Comparison of ENCODE assay signal across 10 cellular contexts in genomic region chr15:48646364-48646763, GRCh38. TPM values are rescaled to one million over a fixed set of nuclear protein-coding genes. Genes with fewer than 3 reads are reported as not detected.
DNase-seq lines count a peak whose midpoint lies in the region; ATAC-seq and TF ChIP-seq lines count a peak whose summit lies in the region.
"Had no signal": no experiment of that assay in that cellular context is flagged by ENCODE, and none has a peak within 500 bp of the region (broad histone marks: within the 10 kb centered on the region; RNA-seq: fewer than 3 reads in every experiment).

No MANE protein-coding gene starts in this region.

- CTCF ChIA-PET in activated naive CD4-positive, alpha-beta T cell treated with anti-CD3 and anti-CD28 coated beads, Interleukin-2, amount 10 ng/mL, durations not matched to agents 7 days and 5 days (lab: Charles Lee), result interaction anchor here (1.0 kb wide), 1 partner anchor 22 kb away, joined by 3 read pairs; no protein-coding TSS in a partner anchor
- CTCF ChIA-PET in CD4-positive, alpha-beta T cell (lab: Charles Lee), result no interaction called here

- H3K36me3 ChIP-seq in upper lobe of left lung, result no peaks in the 10 kb centered on the region

- H3K4me1 Mint-ChIP-seq in activated naive CD4-positive, alpha-beta T cell treated with anti-CD3 and anti-CD28 coated beads, Interleukin-2, amount 10 ng/mL, durations not matched to agents 7 days and 5 days, result peaks cover 6% of the 10 kb centered on the region
- no peaks in the 10 kb centered on the region for H3K4me1 Mint-ChIP-seq in CD4-positive, alpha-beta T cell (ENCODE audit: low read depth)

- no peak for ATAC-seq in upper lobe of left lung (ENCODE audit: low FRiP score in 2 of 2)
- no peak for ATAC-seq in HG02885 (IDR thresholded peaks at IDR 0.05; ENCODE audit: poor library complexity, unreplicated experiment)
- no peak for ATAC-seq in CD4-positive, alpha-beta T cell (ENCODE audit: poor library complexity)
- ATAC-seq in GM19328 (IDR thresholded peaks at IDR 0.05; ENCODE audit: unreplicated experiment), result no peak

- peak overlapping the region; percentile 28 for H3K27ac Mint-ChIP-seq in activated naive CD4-positive, alpha-beta T cell treated with anti-CD3 and anti-CD28 coated beads, Interleukin-2, amount 10 ng/mL, durations not matched to agents 7 days and 5 days
- H3K27ac Mint-ChIP-seq in CD4-positive, alpha-beta T cell, result no peak overlapping the region

- DNase-seq in activated naive CD4-positive, alpha-beta T cell treated with anti-CD3 and anti-CD28 coated beads, Interleukin-2, amount 10 ng/mL, durations not matched to agents 7 days and 5 days, result no peak
- no peak for DNase-seq in activated naive CD4-positive, alpha-beta T cell (lab: John Stamatoyannopoulos, UW)
- DNase-seq in caudate nucleus (lab: John Stamatoyannopoulos, UW) (peak in 7 of 61 donors; percentile 21 to 55 (median 41)), midbrain (lab: John Stamatoyannopoulos, UW) (peak; percentile 40), upper lobe of left lung (no peak)
- no peak for DNase-seq in CD4-positive, alpha-beta T cell
- DNase-seq: activated naive CD4-positive, alpha-beta T cell treated with Interleukin-2 at 50 U/mL for 16 hours; NCI-H774 had no signal

- POLR2A ChIA-PET in CD4-positive, alpha-beta T cell (lab: Charles Lee), result no interaction called here

- peaks cover 10 to 24% (median 19%) of the 10 kb centered on the region in 4 donors for H3K4me1 ChIP-seq in upper lobe of left lung

- H3K27ac ChIP-seq in caudate nucleus (ENCODE audit: low read depth, low read length) (peak overlapping the region; percentile 87), upper lobe of left lung (peak overlapping the region; percentile 79 to 85 (median 82))
- no peak overlapping the region for H3K27ac ChIP-seq in CD4-positive, alpha-beta T cell (ENCODE audit: low read depth, low read length)

- TF ChIP-seq CTCF in upper lobe of left lung (IDR thresholded peaks at IDR 0.05), result no peak
- TF ChIP-seq CTCF in CD4-positive, alpha-beta T cell (IDR thresholded peaks at IDR 0.05), result no peak

- no peaks in the 10 kb centered on the region for H3K9me3 Mint-ChIP-seq in activated naive CD4-positive, alpha-beta T cell treated with anti-CD3 and anti-CD28 coated beads, Interleukin-2, amount 10 ng/mL, durations not matched to agents 7 days and 5 days
- H3K9me3 Mint-ChIP-seq in CD4-positive, alpha-beta T cell, result no peaks in the 10 kb centered on the region

- no peak for TF ChIP-seq EP300 in upper lobe of left lung (IDR thresholded peaks at IDR 0.05)

- no peaks in the 10 kb centered on the region for H3K9me3 ChIP-seq in upper lobe of left lung
- H3K9me3 ChIP-seq in CD4-positive, alpha-beta T cell (ENCODE audit: control insufficient read depth, low read length), result no peaks in the 10 kb centered on the region

- H3K27me3 ChIP-seq in upper lobe of left lung, result peaks cover 0 to 15% (median 6%) of the 10 kb centered on the region in 4 donors
- H3K27me3 ChIP-seq in CD4-positive, alpha-beta T cell (ENCODE audit: control insufficient read depth, insufficient read depth, low read length), result peaks cover 41% of the 10 kb centered on the region

- intact Hi-C loops in CD4-positive, alpha-beta T cell (cut with DNase I, micrococcal nuclease), result no loop called here

- WGBS in upper lobe of left lung, 2 donors, result 63 to 87% methylated on average over 5 to 9 of the region's 9 CpGs

- H3K36me3 Mint-ChIP-seq in activated naive CD4-positive, alpha-beta T cell treated with anti-CD3 and anti-CD28 coated beads, Interleukin-2, amount 10 ng/mL, durations not matched to agents 7 days and 5 days, result no peaks in the 10 kb centered on the region
- H3K36me3 Mint-ChIP-seq in CD4-positive, alpha-beta T cell (ENCODE audit: low read depth), result no peaks in the 10 kb centered on the region

- peaks cover 55% of the 10 kb centered on the region for H3K27me3 Mint-ChIP-seq in activated naive CD4-positive, alpha-beta T cell treated with anti-CD3 and anti-CD28 coated beads, Interleukin-2, amount 10 ng/mL, durations not matched to agents 7 days and 5 days
- peaks cover 51% of the 10 kb centered on the region for H3K27me3 Mint-ChIP-seq in CD4-positive, alpha-beta T cell

- H3K4me3 ChIP-seq in upper lobe of left lung, result peak overlapping the region in 3 of 4 donors; percentile 58 to 79 (median 70)

- TF ChIP-seq POLR2A in upper lobe of left lung (IDR thresholded peaks at IDR 0.05), result no peak

- peak overlapping the region; percentile 69 for H3K4me3 Mint-ChIP-seq in activated naive CD4-positive, alpha-beta T cell treated with anti-CD3 and anti-CD28 coated beads, Interleukin-2, amount 10 ng/mL, durations not matched to agents 7 days and 5 days
- H3K4me3 Mint-ChIP-seq in CD4-positive, alpha-beta T cell, result no peak overlapping the region

RNA-seq across cellular contexts. Expression of gene FBN1, which starts 0.9 kb away (rescaled TPM):
- total RNA-seq in upper lobe of left lung, result 100 to 1,000 TPM in 1 of 6 donors, 10 to 100 TPM in 5; 20.3 to 159 (median 44.3) TPM
- total RNA-seq in CD4-positive, alpha-beta T cell, result under 1 TPM; 0.11 to 0.25 TPM

Comparison
In these comparisons a context has a peak if more than half of its experiments do, and no peak if none do; other contexts are left out.
1. RNA of gene FBN1, which starts 0.9 kb away (total RNA-seq): 20.3 to 159 TPM in upper lobe of left lung; 0.11 to 0.25 TPM in CD4-positive, alpha-beta T cell; every median in the first group is over 10 times any median in the second.